In the genomic region with DNA sequence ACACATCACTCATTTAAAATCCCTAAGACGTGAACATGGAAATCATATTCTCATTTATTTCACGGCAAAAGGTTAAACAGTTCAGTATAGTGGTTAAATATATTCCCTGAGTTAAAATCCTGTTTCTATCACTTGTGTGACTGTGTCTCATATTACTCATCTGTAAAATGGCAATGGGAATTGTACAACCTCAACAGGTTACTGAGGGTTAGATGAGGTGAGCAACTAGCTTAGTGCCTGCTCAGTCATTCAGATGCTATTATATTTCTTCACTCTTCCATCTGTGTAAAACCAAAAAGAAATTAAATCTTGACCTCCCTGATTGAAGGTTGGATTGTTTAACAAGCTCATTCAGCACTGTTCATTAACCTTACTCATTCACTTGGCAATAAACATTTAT, we compare ENCODE assay signal across 29 cellular contexts.
"Had no signal": no experiment of that assay in that cellular context is flagged by ENCODE, and none has a peak within 500 bp of the region (broad histone marks: within the 10 kb centered on the region; RNA-seq: fewer than 3 reads in every experiment).

No MANE protein-coding gene starts in this region.

- H3K4me1 ChIP-seq: breast epithelium, prostate gland, stomach, vagina had no signal

- FAIRE-seq: kidney had no signal

- DNase-seq: activated CD4-positive, alpha-beta T cell treated with anti-CD3 and anti-CD28 coated beads for 1 hour; activated CD4-positive, alpha-beta T cell treated with anti-CD3 and anti-CD28 coated beads, Interleukin-2, amount 50 U/mL, for 1 hour; activated CD8-positive, alpha-beta T cell treated with anti-CD3 and anti-CD28 coated beads for 36 hours; activated T-cell treated with anti-CD3 and anti-CD28 coated beads, Interleukin-2, amount 50 U/mL, for 4 hours; effector CD4-positive, alpha-beta T cell; head of caudate nucleus; hippocampal formation; kidney; naive B cell; nephron progenitor cell; stimulated activated CD4-positive, alpha-beta T cell treated with anti-CD3 and anti-CD28 coated beads, Interleukin-1b, Interleukin-23, amount 100 ng/mL, for 48 hours; stimulated activated CD4-positive, alpha-beta T cell treated with anti-CD3 and anti-CD28 coated beads, Interleukin-4, amount 100 ng/mL, for 4 hours; stimulated activated CD8-positive, alpha-beta memory T cell treated with anti-CD3 and anti-CD28 coated beads, Interleukin-4, amount 100 ng/mL, for 48 hours; stimulated activated naive B cell treated with anti-CD40 and anti-IgM and Interleukin-4, amounts not matched to agents 10 μg/mL and 1 μg/mL and 100 μg/mL, for 72 hours; stomach; T1000; thyroid gland; upper lobe of left lung had no signal

- H3K9me3 Mint-ChIP-seq: activated CD8-positive, alpha-beta T cell treated with anti-CD3 and anti-CD28 coated beads for 36 hours; activated naive CD4-positive, alpha-beta T cell treated with anti-CD3 and anti-CD28 coated beads, Interleukin-2, amount 50 U/mL, for 24 hours; activated T-cell treated with anti-CD3 and anti-CD28 coated beads, Interleukin-2, amount 50 U/mL, for 4 hours; activated T-helper 17 cell treated with anti-CD3 and anti-CD28 coated beads, Interleukin-2, amount 50 U/mL, for 72 hours; central memory CD8-positive, alpha-beta T cell; dendritic cell treated with granulocyte-macrophage colony-stimulating factor and Interleukin-4, amounts not matched to agents 40 ng/mL and 50 ng/mL, for 4 days; mesothelial cell of epicardium; naive B cell; nephron progenitor cell; stimulated activated naive B cell treated with anti-CD40 and anti-IgM and Interleukin-4, amounts not matched to agents 10 μg/mL and 1 μg/mL and 100 μg/mL, for 72 hours had no signal

- H3K9me3 ChIP-seq: breast epithelium, neutrophil, prostate gland, stomach, thyroid gland, upper lobe of left lung, vagina had no signal

- ATAC-seq: activated CD8-positive, alpha-beta T cell treated with anti-CD3 and anti-CD28 coated beads for 36 hours; activated T-cell treated with anti-CD3 and anti-CD28 coated beads, Interleukin-2, amount 50 U/mL, for 4 hours; activated T-helper 17 cell treated with anti-CD3 and anti-CD28 coated beads, Interleukin-2, amount 50 U/mL, for 72 hours; stimulated activated naive B cell treated with anti-CD40 and anti-IgM and Interleukin-4, amounts not matched to agents 10 μg/mL and 1 μg/mL and 100 μg/mL, for 72 hours had no signal

- H3K36me3 Mint-ChIP-seq: activated naive CD4-positive, alpha-beta T cell treated with anti-CD3 and anti-CD28 coated beads, Interleukin-2, amount 50 U/mL, for 24 hours; mesothelial cell of epicardium; naive B cell; stimulated activated naive B cell treated with anti-CD40 and anti-IgM and Interleukin-4, amounts not matched to agents 10 μg/mL and 1 μg/mL and 100 μg/mL, for 72 hours had no signal

- H3K4me1 Mint-ChIP-seq: activated naive CD4-positive, alpha-beta T cell treated with anti-CD3 and anti-CD28 coated beads, Interleukin-2, amount 50 U/mL, for 24 hours; activated T-helper 17 cell treated with anti-CD3 and anti-CD28 coated beads, Interleukin-2, amount 50 U/mL, for 72 hours; central memory CD8-positive, alpha-beta T cell; naive B cell had no signal

- H3K27me3 ChIP-seq: breast epithelium, neutrophil, stomach, thyroid gland, upper lobe of left lung, vagina had no signal

- H3K36me3 ChIP-seq: breast epithelium, neutrophil, prostate gland, stomach, thyroid gland, upper lobe of left lung, vagina had no signal

- H3K27ac ChIP-seq: breast epithelium, epithelial cell of prostate, neutrophil, prostate gland, stomach, thyroid gland, upper lobe of left lung, vagina had no signal

- H3K4me2 ChIP-seq: smooth muscle cell had no signal

- H3K27ac Mint-ChIP-seq: activated CD8-positive, alpha-beta T cell treated with anti-CD3 and anti-CD28 coated beads for 36 hours; activated naive CD4-positive, alpha-beta T cell treated with anti-CD3 and anti-CD28 coated beads, Interleukin-2, amount 50 U/mL, for 24 hours; activated T-helper 17 cell treated with anti-CD3 and anti-CD28 coated beads, Interleukin-2, amount 50 U/mL, for 72 hours; dendritic cell treated with granulocyte-macrophage colony-stimulating factor and Interleukin-4, amounts not matched to agents 40 ng/mL and 50 ng/mL, for 4 days; mesothelial cell of epicardium; stimulated activated naive B cell treated with anti-CD40 and anti-IgM and Interleukin-4, amounts not matched to agents 10 μg/mL and 1 μg/mL and 100 μg/mL, for 72 hours had no signal

- H3K4me3 Mint-ChIP-seq: activated CD8-positive, alpha-beta T cell treated with anti-CD3 and anti-CD28 coated beads for 36 hours; activated naive CD4-positive, alpha-beta T cell treated with anti-CD3 and anti-CD28 coated beads, Interleukin-2, amount 50 U/mL, for 24 hours; activated T-cell treated with anti-CD3 and anti-CD28 coated beads, Interleukin-2, amount 50 U/mL, for 4 hours; activated T-helper 17 cell treated with anti-CD3 and anti-CD28 coated beads, Interleukin-2, amount 50 U/mL, for 72 hours; central memory CD8-positive, alpha-beta T cell; dendritic cell treated with granulocyte-macrophage colony-stimulating factor and Interleukin-4, amounts not matched to agents 40 ng/mL and 50 ng/mL, for 4 days; mesothelial cell of epicardium; naive B cell; nephron progenitor cell; stimulated activated naive B cell treated with anti-CD40 and anti-IgM and Interleukin-4, amounts not matched to agents 10 μg/mL and 1 μg/mL and 100 μg/mL, for 72 hours had no signal

- H3K4me3 ChIP-seq: breast epithelium, prostate gland, smooth muscle cell, stomach, thyroid gland, upper lobe of left lung, vagina had no signal
